Comparison of ENCODE assay signal across 22 cellular contexts in genomic region chr19:8826371-8826770, GRCh38. TPM values are rescaled to one million over a fixed set of nuclear protein-coding genes. Genes with fewer than 3 reads are reported as not detected.
DNase-seq lines count a peak whose midpoint lies in the region; ATAC-seq and TF ChIP-seq lines count a peak whose summit lies in the region.
"Had no signal": no experiment of that assay in that cellular context is flagged by ENCODE, and none has a peak within 500 bp of the region (broad histone marks: within the 10 kb centered on the region; RNA-seq: fewer than 3 reads in every experiment).

No MANE protein-coding gene starts in this region.

- H3K4me3 Mint-ChIP-seq in activated CD4-positive, alpha-beta T cell treated with anti-CD3 and anti-CD28 coated beads for 36 hours: no peak overlapping the region
- H3K4me3 Mint-ChIP-seq: CD4-positive, alpha-beta T cell had no signal

- no peaks in the 10 kb centered on the region for H3K9me3 Mint-ChIP-seq in activated CD4-positive, alpha-beta T cell treated with anti-CD3 and anti-CD28 coated beads for 36 hours (ENCODE audit: low read depth)
- H3K9me3 Mint-ChIP-seq: CD4-positive, alpha-beta T cell had no signal

- no peak for ATAC-seq in activated CD4-positive, alpha-beta T cell treated with anti-CD3 and anti-CD28 coated beads for 36 hours
- ATAC-seq: A549 had no signal

- peaks cover 70% of the 10 kb centered on the region for H3K36me3 Mint-ChIP-seq in activated CD4-positive, alpha-beta T cell treated with anti-CD3 and anti-CD28 coated beads for 36 hours (ENCODE audit: low read depth)

- POLR2A ChIA-PET in activated CD4-positive, alpha-beta T cell treated with anti-CD3 and anti-CD28 coated beads for 36 hours (lab: Charles Lee): no interaction called here

- H3K27ac Mint-ChIP-seq in activated CD4-positive, alpha-beta T cell treated with anti-CD3 and anti-CD28 coated beads for 36 hours: no peak overlapping the region
- H3K27ac Mint-ChIP-seq: CD4-positive, alpha-beta T cell had no signal

- H3K4me3 ChIP-seq in NB4 (ENCODE audit: low read depth, low read length) (no peak overlapping the region), choroid plexus epithelial cell (ENCODE audit: low read depth, low read length) (no peak overlapping the region)
- H3K4me3 ChIP-seq: A549, MG63, Peyer's patch had no signal

- DNase-seq in activated CD4-positive, alpha-beta T cell treated with anti-CD3 and anti-CD28 coated beads for 36 hours: peak; percentile 6
- DNase-seq in activated CD4-positive, alpha-beta T cell treated with anti-CD3 and anti-CD28 coated beads, Interleukin-2, amount 50 U/mL, for 48 hours: no peak
- DNase-seq in NB4 (ENCODE audit: low read depth) (peak; percentile 38), choroid plexus epithelial cell (ENCODE audit: low read depth) (no peak), amniotic stem cell (lab: John Stamatoyannopoulos, UW) (no peak), NCI-H2081 (lab: John Stamatoyannopoulos, UW) (no peak), GOT3 (lab: John Stamatoyannopoulos, UW) (no peak)
- DNase-seq in stimulated activated CD4-positive, alpha-beta T cell treated with anti-CD3 and anti-CD28 coated beads, Interleukin-2, amount 100 ng/mL, for 48 hours: no peak
- DNase-seq: CD4-positive, alpha-beta T cell; DMS53; IMR-90; Kasumi-1; MG63; NCI-H1092; NCI-H1436 treated with DMSO at 0.1 percent for 48 hours; NCI-H2029; NCI-H774; Peyer's patch; Right ventricle myocardium superior; SW 1271 had no signal

- intact Hi-C loops in activated CD4-positive, alpha-beta T cell treated with anti-CD3 and anti-CD28 coated beads for 36 hours (cut with DNase I, micrococcal nuclease): no loop called here

- H3K27me3 Mint-ChIP-seq in activated CD4-positive, alpha-beta T cell treated with anti-CD3 and anti-CD28 coated beads for 36 hours: no peaks in the 10 kb centered on the region
- H3K27me3 Mint-ChIP-seq: CD4-positive, alpha-beta T cell had no signal

- CTCF ChIA-PET in activated CD4-positive, alpha-beta T cell treated with anti-CD3 and anti-CD28 coated beads for 36 hours (lab: Charles Lee): no interaction called here

- no peak for TF ChIP-seq POLR2A in NB4 (IDR thresholded peaks at IDR 0.05; ENCODE audit: extremely low read depth, insufficient read length)

- H3K4me1 Mint-ChIP-seq in activated CD4-positive, alpha-beta T cell treated with anti-CD3 and anti-CD28 coated beads for 36 hours: peaks cover 11% of the 10 kb centered on the region

- TF ChIP-seq CTCF in NB4 (IDR thresholded peaks at IDR 0.05; ENCODE audit: low read depth, low read length) (peak; percentile 35), choroid plexus epithelial cell (conservative IDR thresholded peaks at IDR 0.05; ENCODE audit: low read depth, low read length) (peak; percentile 8)

RNA-seq across cellular contexts. Expression of gene ZNF558, which starts 5.7 kb away (rescaled TPM):
- 10 to 100 TPM; 31.8 to 33.5 TPM for total RNA-seq in activated CD4-positive, alpha-beta T cell treated with anti-CD3 and anti-CD28 coated beads for 36 hours

RNA-seq across cellular contexts. Expression of gene MBD3L1, which starts 5.8 kb away (rescaled TPM):
- total RNA-seq in activated CD4-positive, alpha-beta T cell treated with anti-CD3 and anti-CD28 coated beads for 36 hours: not detected
- total RNA-seq: CD4-positive, alpha-beta T cell; IMR-90; NCI-H460; Peyer's patch; Right ventricle myocardium superior had no signal

Comparison
In these comparisons a context has a peak if more than half of its experiments do, and no peak if none do; other contexts are left out.
1. DNase-seq: peak in activated CD4-positive, alpha-beta T cell treated with anti-CD3 and anti-CD28 coated beads for 36 hours (single experiment) and NB4 (single experiment); none in activated CD4-positive, alpha-beta T cell treated with anti-CD3 and anti-CD28 coated beads, Interleukin-2, amount 50 U/mL, for 48 hours (0 of 2), choroid plexus epithelial cell (single experiment), amniotic stem cell (single experiment), NCI-H2081 (0 of 2), GOT3 (single experiment) and stimulated activated CD4-positive, alpha-beta T cell treated with anti-CD3 and anti-CD28 coated beads, Interleukin-2, amount 100 ng/mL, for 48 hours (0 of 2).